Comparison of ENCODE assay signal across 2 cellular contexts in the genomic region with DNA sequence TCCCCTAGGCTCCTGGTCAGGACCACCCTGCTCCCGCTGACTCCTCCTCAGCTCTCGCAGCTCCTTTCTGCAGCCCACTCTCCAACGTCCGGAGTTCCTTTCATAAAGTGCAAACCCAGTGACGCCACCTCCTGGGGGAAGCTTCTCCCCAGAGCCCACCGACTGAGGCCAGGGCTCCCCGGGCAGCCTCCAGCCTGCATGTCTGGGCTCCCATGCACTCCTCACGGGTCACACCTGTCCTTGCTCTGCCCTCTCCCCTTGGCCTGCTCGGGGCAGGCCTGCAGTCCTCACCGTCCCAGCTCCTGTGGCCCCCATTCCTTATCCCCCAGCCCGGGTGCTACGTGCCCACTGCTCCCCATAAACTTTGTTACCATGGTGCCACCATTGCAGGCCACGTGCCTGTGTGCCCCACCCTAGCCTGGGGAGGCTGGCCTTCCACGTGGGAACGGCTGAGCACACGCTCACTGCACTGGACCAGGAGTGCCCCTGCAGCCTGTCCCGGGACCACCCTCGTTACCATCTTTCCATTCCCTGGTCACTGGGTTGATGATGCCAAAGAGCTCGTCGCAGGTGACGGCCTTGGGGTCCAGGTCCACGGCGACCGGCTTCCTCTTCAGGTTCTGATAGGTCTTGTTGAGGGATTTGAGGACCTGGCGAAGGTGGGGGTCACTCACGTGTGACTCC.
TF ChIP-seq lines count a peak whose summit lies in the region.

No MANE protein-coding gene starts in this region.

TF ChIP-seq in GM23338, 12 proteins besides CTCF, POLR2A, EP300 and RAD21 (continued from another document):
- TF ChIP-seq, protein P1, sequence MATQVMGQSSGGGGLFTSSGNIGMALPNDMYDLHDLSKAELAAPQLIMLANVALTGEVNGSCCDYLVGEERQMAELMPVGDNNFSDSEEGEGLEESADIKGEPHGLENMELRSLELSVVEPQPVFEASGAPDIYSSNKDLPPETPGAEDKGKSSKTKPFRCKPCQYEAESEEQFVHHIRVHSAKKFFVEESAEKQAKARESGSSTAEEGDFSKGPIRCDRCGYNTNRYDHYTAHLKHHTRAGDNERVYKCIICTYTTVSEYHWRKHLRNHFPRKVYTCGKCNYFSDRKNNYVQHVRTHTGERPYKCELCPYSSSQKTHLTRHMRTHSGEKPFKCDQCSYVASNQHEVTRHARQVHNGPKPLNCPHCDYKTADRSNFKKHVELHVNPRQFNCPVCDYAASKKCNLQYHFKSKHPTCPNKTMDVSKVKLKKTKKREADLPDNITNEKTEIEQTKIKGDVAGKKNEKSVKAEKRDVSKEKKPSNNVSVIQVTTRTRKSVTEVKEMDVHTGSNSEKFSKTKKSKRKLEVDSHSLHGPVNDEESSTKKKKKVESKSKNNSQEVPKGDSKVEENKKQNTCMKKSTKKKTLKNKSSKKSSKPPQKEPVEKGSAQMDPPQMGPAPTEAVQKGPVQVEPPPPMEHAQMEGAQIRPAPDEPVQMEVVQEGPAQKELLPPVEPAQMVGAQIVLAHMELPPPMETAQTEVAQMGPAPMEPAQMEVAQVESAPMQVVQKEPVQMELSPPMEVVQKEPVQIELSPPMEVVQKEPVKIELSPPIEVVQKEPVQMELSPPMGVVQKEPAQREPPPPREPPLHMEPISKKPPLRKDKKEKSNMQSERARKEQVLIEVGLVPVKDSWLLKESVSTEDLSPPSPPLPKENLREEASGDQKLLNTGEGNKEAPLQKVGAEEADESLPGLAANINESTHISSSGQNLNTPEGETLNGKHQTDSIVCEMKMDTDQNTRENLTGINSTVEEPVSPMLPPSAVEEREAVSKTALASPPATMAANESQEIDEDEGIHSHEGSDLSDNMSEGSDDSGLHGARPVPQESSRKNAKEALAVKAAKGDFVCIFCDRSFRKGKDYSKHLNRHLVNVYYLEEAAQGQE (IDR thresholded peaks at IDR 0.05; ENCODE audit: unreplicated experiment): no peak
- TF ChIP-seq POLR2AphosphoS5 (IDR thresholded peaks at IDR 0.05; ENCODE audit: low read depth): no peak
- no peak for TF ChIP-seq NANOG (IDR thresholded peaks at IDR 0.05; ENCODE audit: borderline replicate concordance)

TF ChIP-seq in SK-N-SH treated with all-trans-retinoic acid at 6 μM for 48 hours, 23 proteins besides CTCF, POLR2A, EP300 and RAD21 (continued from another document):
- TF ChIP-seq ARNTL (CRISPR knock-in tag; IDR thresholded peaks at IDR 0.05; ENCODE audit: borderline replicate concordance, low read depth) (no peak), ZFP3 (CRISPR knock-in tag; IDR thresholded peaks at IDR 0.05) (no peak), RARB (CRISPR knock-in tag; IDR thresholded peaks at IDR 0.05) (no peak), ZNF70 (CRISPR knock-in tag; IDR thresholded peaks at IDR 0.05) (no peak), ZNF8 (CRISPR knock-in tag; IDR thresholded peaks at IDR 0.05) (no peak), SNAI2 (CRISPR knock-in tag; IDR thresholded peaks at IDR 0.05) (no peak), CSDC2 (CRISPR knock-in tag; IDR thresholded peaks at IDR 0.05) (no peak), ISL1 (CRISPR knock-in tag; IDR thresholded peaks at IDR 0.05) (no peak)
